In genomic region chr2:162244559-162245031, GRCh38 we compare ENCODE assay signal across 11 cellular contexts. TPM values are rescaled to one million over a fixed set of nuclear protein-coding genes. Genes with fewer than 3 reads are reported as not detected.
A peak's percentile ranks its signal among the peaks of the same experiment; 100 is the strongest.
DNase-seq lines count a peak whose midpoint lies in the region; ATAC-seq, FAIRE-seq and TF ChIP-seq lines count a peak whose summit lies in the region.
"Had no signal": no experiment of that assay in that cellular context is flagged by ENCODE, and none has a peak within 500 bp of the region (broad histone marks: within the 10 kb centered on the region; RNA-seq: fewer than 3 reads in every experiment).

No MANE protein-coding gene starts in this region.

- 14% methylated on average over 2 of the region's 2 CpGs for WGBS in A549 (ENCODE audit: missing lambda C conversion rate)
- WGBS in prostate gland = 27% methylated on average over 2 of the region's 2 CpGs

- TF ChIP-seq POLR2A in A549 (IDR thresholded peaks at IDR 0.05; ENCODE audit: low read length) (no peak), prostate gland (IDR thresholded peaks at IDR 0.05) (no peak)

- H3K4me2 ChIP-seq in A549 = peak overlapping the region; percentile 28; the same call in 2 of the 3 replicates

- H3K27ac ChIP-seq in A549 (peak overlapping the region in 1 of 2 experiments; percentile 26; a peak in 1 of 6 replicates), muscle layer of duodenum (ENCODE audit: low read length) (peak overlapping the region; percentile 70), prostate gland (no peak overlapping the region)

- peaks cover 6% of the 10 kb centered on the region; the same call in 2 of the 3 replicates for H3K4me1 ChIP-seq in A549
- H3K4me1 ChIP-seq in muscle layer of duodenum (ENCODE audit: control insufficient read depth in 1 of 2, insufficient read depth in 2 of 2, low read length in 2 of 2) = peaks cover 0 to 24% of the 10 kb centered on the region in 2 donors
- no peaks in the 10 kb centered on the region for H3K4me1 ChIP-seq in prostate gland (replicated peaks)
- H3K4me1 ChIP-seq: BE2C had no signal

- H3K27me3 ChIP-seq in muscle layer of duodenum (ENCODE audit: low read depth, low read length) = no peaks in the 10 kb centered on the region
- no peaks in the 10 kb centered on the region for H3K27me3 ChIP-seq in prostate gland (replicated peaks; ENCODE audit: insufficient read depth)
- H3K27me3 ChIP-seq: BE2C had no signal

- TF ChIP-seq CTCF in A549 (IDR thresholded peaks at IDR 0.05) = no peak
- TF ChIP-seq CTCF in epithelial cell of proximal tubule (conservative IDR thresholded peaks at IDR 0.05; ENCODE audit: low read depth, low read length) = no peak
- no peak for TF ChIP-seq CTCF in prostate gland (IDR thresholded peaks at IDR 0.05)

- ATAC-seq in A549 = peak; percentile 74 to 84; a peak in 4 of 6 replicates

- peak in 1 of 2 experiments; percentile 53 for DNase-seq in A549 (ENCODE audit: low read depth in 1 of 2, low spot score in 1 of 2)
- peak; percentile 80 for DNase-seq in NCI-H226
- DNase-seq in epithelial cell of proximal tubule (ENCODE audit: low read depth) = peak; percentile 77
- no peak for DNase-seq in SKM-1 treated with dmso at 0.1 percent for 144 hours (lab: John Stamatoyannopoulos, UW; ENCODE audit: unreplicated experiment)
- DNase-seq in activated T-cell treated with anti-CD3 and anti-CD28 coated beads, Interleukin-2, amount 50 U/mL, for 1 hour = no peak
- DNase-seq in stimulated activated CD4-positive, alpha-beta T cell treated with anti-CD3 and anti-CD28 coated beads, Interleukin-1b, Interleukin-23, amount 100 ng/mL, for 48 hours = no peak
- no peak for DNase-seq in prostate gland (ENCODE audit: low spot score)
- DNase-seq: activated CD4-positive, alpha-beta memory T cell treated with anti-CD3 and anti-CD28 coated beads, Interleukin-2, amount 10 ng/mL, durations not matched to agents 7 days and 5 days; BE2C; NCI-H748 treated with DMSO at 0.1 percent for 48 hours had no signal

- POLR2A ChIA-PET in A549 (lab: Yijun Ruan, JAX) = no interaction called here

- no peak for FAIRE-seq in A549 (lab: Jason Lieb, UNC)

- no peak for TF ChIP-seq EP300 in A549 (IDR thresholded peaks at IDR 0.05)

- intact Hi-C loops in prostate gland (cut with DNase I) = no loop called here

- no peak for TF ChIP-seq RAD21 in A549 (conservative IDR thresholded peaks at IDR 0.05 in 1 of 2, IDR thresholded peaks at IDR 0.05 in 1 of 2)

- H3K4me3 ChIP-seq in A549 (no peak overlapping the region), epithelial cell of proximal tubule (ENCODE audit: low read depth, low read length) (no peak overlapping the region), muscle layer of duodenum (ENCODE audit: low read depth in 1 of 2, low read length in 2 of 2) (no peak overlapping the region), prostate gland (no peak overlapping the region)

- no peaks in the 10 kb centered on the region for H3K9me3 ChIP-seq in A549
- H3K9me3 ChIP-seq in muscle layer of duodenum (ENCODE audit: control insufficient read depth in 1 of 2, low read length in 2 of 2) = no peaks in the 10 kb centered on the region
- H3K9me3 ChIP-seq in prostate gland = no peaks in the 10 kb centered on the region
- H3K9me3 ChIP-seq: BE2C had no signal

- H3K36me3 ChIP-seq in muscle layer of duodenum (ENCODE audit: control insufficient read depth in 1 of 2, insufficient read depth in 2 of 2, low read length in 2 of 2) (peaks cover 0 to 14% of the 10 kb centered on the region in 2 donors), prostate gland (no peaks in the 10 kb centered on the region)
- H3K36me3 ChIP-seq: BE2C had no signal

- CTCF ChIA-PET in A549 (lab: Yijun Ruan, JAX) = no interaction called here

TF ChIP-seq in A549, 52 proteins besides CTCF, POLR2A, EP300 and RAD21:
- TF ChIP-seq HOXA7 (CRISPR knock-in tag; IDR thresholded peaks at IDR 0.05) = no peak
- TF ChIP-seq NR3C1 (IDR thresholded peaks at IDR 0.05) = no peak
- TF ChIP-seq JUNB (IDR thresholded peaks at IDR 0.05) = no peak; the same call in 1 of the 2 replicates
- no peak for TF ChIP-seq FOSL2 (IDR thresholded peaks at IDR 0.05)
- TF ChIP-seq FOSL2 (CRISPR knock-in tag; IDR thresholded peaks at IDR 0.05) = no peak
- no peak for TF ChIP-seq CHD4 (IDR thresholded peaks at IDR 0.05; ENCODE audit: borderline replicate concordance)
- TF ChIP-seq RARB (CRISPR knock-in tag; IDR thresholded peaks at IDR 0.05) = no peak
- TF ChIP-seq RFX5 (IDR thresholded peaks at IDR 0.05) = no peak
- TF ChIP-seq ZC3H11A (IDR thresholded peaks at IDR 0.05) = no peak
- no peak for TF ChIP-seq SREBF2 (IDR thresholded peaks at IDR 0.05)
- TF ChIP-seq CHD2 (IDR thresholded peaks at IDR 0.05; ENCODE audit: low read length, partially characterized antibody) = no peak

RNA-seq across cellular contexts. Expression of gene FAP, which starts 1.4 kb away (rescaled TPM):
- polyA plus RNA-seq in A549 (2011; rRNA removed) (0.16 TPM in 1 of 2 replicates, not detected in the other), A549 (2017; fragmentation: RNase III; extraction: RNeasy Plus Mini Kit Qiagen cat#74134 plus additional on column Dnase treatment) (0.03 to 0.21 TPM (median 0.13 TPM) in 3 replicates)
- polyA plus RNA-seq in A549 (2012; cell fraction: cytosol; rRNA removed) = not detected in 2 replicates
- not detected in 2 replicates for polyA plus RNA-seq in A549 (2012; cell fraction: nucleus; rRNA removed)
- polyA minus RNA-seq in A549 (2011; rRNA and poly(A)+ RNA removed) = 0.19 TPM in 1 of 2 replicates, not detected in the other
- total RNA-seq in epithelial cell of proximal tubule (0.14 and 2.3 TPM in 2 replicates), prostate gland (1 to 10 TPM in 1 of 2 donors, not detected in 1; 2.0 TPM)
- total RNA-seq: activated CD4-positive, alpha-beta memory T cell treated with anti-CD3 and anti-CD28 coated beads, Interleukin-2, amount 10 ng/mL, durations not matched to agents 7 days and 5 days had no signal

Comparison
In these comparisons a context has a peak if more than half of its experiments do, and no peak if none do; other contexts are left out.
1. DNase-seq: peak in NCI-H226 (single experiment) and epithelial cell of proximal tubule (single experiment); none in SKM-1 treated with dmso at 0.1 percent for 144 hours (single experiment), activated T-cell treated with anti-CD3 and anti-CD28 coated beads, Interleukin-2, amount 50 U/mL, for 1 hour (single experiment), stimulated activated CD4-positive, alpha-beta T cell treated with anti-CD3 and anti-CD28 coated beads, Interleukin-1b, Interleukin-23, amount 100 ng/mL, for 48 hours (single experiment) and prostate gland (single experiment).